ENCODE assay signal across 8 cellular contexts in genomic region chr14:45083622-45083978, GRCh38. TPM values are rescaled to one million over a fixed set of nuclear protein-coding genes. Genes with fewer than 3 reads are reported as not detected.
A peak's percentile ranks its signal among the peaks of the same experiment; 100 is the strongest.
DNase-seq lines count a peak whose midpoint lies in the region; ATAC-seq and TF ChIP-seq lines count a peak whose summit lies in the region.

No MANE protein-coding gene starts in this region.

- ATAC-seq in GM19438 (IDR thresholded peaks at IDR 0.05; ENCODE audit: low read depth, unreplicated experiment): peak; percentile 5

- H3K4me2 ChIP-seq in OCI-LY1 (ENCODE audit: low read length): peak overlapping the region; percentile 83

- H3K4me3 ChIP-seq in OCI-LY1 (ENCODE audit: low read depth, low read length, poor library complexity, severe bottlenecking) (peak overlapping the region; percentile 92), esophagus muscularis mucosa (peak overlapping the region; percentile 59 to 74 (median 68)), sigmoid colon (peak overlapping the region; percentile 24 to 73 (median 60))

- TF ChIP-seq CTCF in OCI-LY1 (IDR thresholded peaks at IDR 0.05; ENCODE audit: low read length): no peak
- TF ChIP-seq CTCF in esophagus muscularis mucosa (IDR thresholded peaks at IDR 0.05): no peak
- TF ChIP-seq CTCF in sigmoid colon (IDR thresholded peaks at IDR 0.05): no peak

- peaks cover 40% of the 10 kb centered on the region for H3K4me1 ChIP-seq in OCI-LY1 (ENCODE audit: insufficient read depth, low read length, severe bottlenecking)
- peaks cover 17 to 46% (median 44%) of the 10 kb centered on the region in 4 donors for H3K4me1 ChIP-seq in esophagus muscularis mucosa
- H3K4me1 ChIP-seq in sigmoid colon: peaks cover 0 to 45% (median 32%) of the 10 kb centered on the region in 4 donors

- H3K79me2 ChIP-seq in OCI-LY1 (ENCODE audit: insufficient read depth, low read length): peaks cover 44% of the 10 kb centered on the region

- H3K36me3 ChIP-seq in OCI-LY1 (ENCODE audit: insufficient read depth, low read length) (peaks cover 6% of the 10 kb centered on the region; the same call in 1 of the 2 replicates), esophagus muscularis mucosa (no peaks in the 10 kb centered on the region), sigmoid colon (no peaks in the 10 kb centered on the region)

- H3K27me3 ChIP-seq in OCI-LY1 (ENCODE audit: insufficient read depth, low read length): no peaks in the 10 kb centered on the region
- no peaks in the 10 kb centered on the region for H3K27me3 ChIP-seq in esophagus muscularis mucosa
- H3K27me3 ChIP-seq in sigmoid colon: no peaks in the 10 kb centered on the region

- H3F3A ChIP-seq in OCI-LY1 (ENCODE audit: insufficient read depth, low read length): no peaks in the 10 kb centered on the region

- peak overlapping the region; percentile 68 for H3K9ac ChIP-seq in OCI-LY1 (ENCODE audit: low read length)

- H2AFZ ChIP-seq in OCI-LY1 (ENCODE audit: low read length): peak overlapping the region; percentile 90

- no peak for DNase-seq in esophagus muscularis mucosa (ENCODE audit: extremely low spot score)
- no peak for DNase-seq in sigmoid colon
- no peak for DNase-seq in HCEC 1CT
- no peak for DNase-seq in activated effector memory CD4-positive, alpha-beta T cell treated with Interleukin-2 at 50 U/mL for 16 hours
- no peak for DNase-seq in NCI-H1105 treated with DMSO at 0.1 percent for 48 hours (lab: John Stamatoyannopoulos, UW)
- DNase-seq in activated CD8-positive, alpha-beta memory T cell treated with anti-CD3 and anti-CD28 coated beads for 24 hours: no peak

- no peaks in the 10 kb centered on the region for H3K9me3 ChIP-seq in OCI-LY1 (ENCODE audit: low read length)
- H3K9me3 ChIP-seq in esophagus muscularis mucosa: no peaks in the 10 kb centered on the region
- no peaks in the 10 kb centered on the region for H3K9me3 ChIP-seq in sigmoid colon

- no peaks in the 10 kb centered on the region for H4K20me1 ChIP-seq in OCI-LY1 (ENCODE audit: insufficient read depth, low read length)

- intact Hi-C loops in esophagus muscularis mucosa (cut with DNase I): loop anchor here (5.0 to 10.0 kb wide), 3 partner anchors 49 to 169 kb away; partner anchors contain the start of genes FKBP3, KLHL28 and TOGARAM1
- intact Hi-C loops in sigmoid colon (cut with DNase I): loop anchor here (2.0 kb wide), 1 partner anchor 121 kb away; the partner anchor contains the start of gene TOGARAM1

- H3K9me2 ChIP-seq in OCI-LY1 (ENCODE audit: low read depth, low read length): no peaks in the 10 kb centered on the region

- TF ChIP-seq POLR2A in esophagus muscularis mucosa (IDR thresholded peaks at IDR 0.05; ENCODE audit: low read depth) (no peak), sigmoid colon (IDR thresholded peaks at IDR 0.05) (no peak)

- under 1% methylated on average over 9 of the region's 11 CpGs for WGBS in esophagus muscularis mucosa
- 0 to 1% methylated on average over 11 of the region's 11 CpGs for WGBS in sigmoid colon, 2 donors

- TF ChIP-seq EP300 in esophagus muscularis mucosa (IDR thresholded peaks at IDR 0.05) (no peak), sigmoid colon (IDR thresholded peaks at IDR 0.05) (no peak)

- H3K27ac ChIP-seq in OCI-LY1 (ENCODE audit: low read depth, low read length, poor library complexity, severe bottlenecking) (no peak overlapping the region), esophagus muscularis mucosa (replicated peaks in 1 of 4) (peak overlapping the region; percentile 81 to 85 (median 83)), sigmoid colon (peak overlapping the region; percentile 80 to 87 (median 84))

RNA-seq across cellular contexts. Expression of gene PRPF39, which starts 0.3 kb away (rescaled TPM):
- total RNA-seq in esophagus muscularis mucosa (10 to 100 TPM; 11.7 to 33.6 (median 16.8) TPM), sigmoid colon (10 to 100 TPM; 23.2 to 41.0 (median 30.0) TPM)
- 10 to 100 TPM in 1 of 3 donors, 1 to 10 TPM in 2; 5.5 to 12.6 (median 8.4) TPM for polyA plus RNA-seq in sigmoid colon

RNA-seq across cellular contexts. Expression of gene FKBP3, which starts 50.7 kb away (rescaled TPM):
- 10 to 100 TPM; 28.5 to 68.1 (median 31.3) TPM for total RNA-seq in esophagus muscularis mucosa
- total RNA-seq in sigmoid colon: 10 to 100 TPM; 32.6 to 68.0 (median 56.8) TPM
- 100 to 1,000 TPM in 1 of 3 donors, 10 to 100 TPM in 2; 71.5 to 113 (median 78.1) TPM for polyA plus RNA-seq in sigmoid colon

RNA-seq across cellular contexts. Expression of gene FANCM, which starts 52.1 kb away (rescaled TPM):
- total RNA-seq in esophagus muscularis mucosa (1 to 10 TPM; 2.6 to 7.1 (median 3.2) TPM), sigmoid colon (1 to 10 TPM; 2.8 to 6.8 (median 4.3) TPM)
- 1 to 10 TPM in 2 of 3 donors, under 1 TPM in 1; 0.46 to 2.5 (median 2.4) TPM for polyA plus RNA-seq in sigmoid colon
